9 cellular contexts compared by ENCODE assay signal in genomic region chr17:52106638-52107261, GRCh38. TPM values are rescaled to one million over a fixed set of nuclear protein-coding genes. Genes with fewer than 3 reads are reported as not detected.
DNase-seq lines count a peak whose midpoint lies in the region; ATAC-seq and TF ChIP-seq lines count a peak whose summit lies in the region.
"Had no signal": no experiment of that assay in that cellular context is flagged by ENCODE, and none has a peak within 500 bp of the region (broad histone marks: within the 10 kb centered on the region; RNA-seq: fewer than 3 reads in every experiment).

No MANE protein-coding gene starts in this region.

- CTCF ChIA-PET in Calu3 (lab: Charles Lee), result interaction anchor here (0.9 to 2.9 kb wide), 11 partner anchors 8 to 521 kb away, joined by 3 to 37 read pairs (median 4); no protein-coding TSS in a partner anchor

- no peak overlapping the region for H3K4me3 Mint-ChIP-seq in Calu3 (ENCODE audit: low read depth, unreplicated experiment)
- H3K4me3 Mint-ChIP-seq: activated B cell treated with CpG ODN at 0.5 μM for 24 hours had no signal

- H3K4me1 Mint-ChIP-seq in Calu3 (ENCODE audit: low read depth, unreplicated experiment), result no peaks in the 10 kb centered on the region
- H3K4me1 Mint-ChIP-seq: activated B cell treated with CpG ODN at 0.5 μM for 24 hours had no signal

- H3K9me3 Mint-ChIP-seq in Calu3 (ENCODE audit: low read depth, unreplicated experiment), result no peaks in the 10 kb centered on the region

- DNase-seq in Calu3, result peak; percentile 71
- peak; percentile 14 for DNase-seq in NCI-H2081 treated with DMSO at 0.1 percent for 48 hours (lab: John Stamatoyannopoulos, UW)
- peak; percentile 41 to 52 for DNase-seq in activated CD4-positive, alpha-beta T cell treated with anti-CD3 and anti-CD28 coated beads, Interleukin-2, amount 50 U/mL, for 48 hours
- DNase-seq in foreskin melanocyte, result peak; percentile 22
- DNase-seq in renal cortical epithelial cell (ENCODE audit: low read depth), result peak; percentile 46
- DNase-seq: activated B cell treated with CpG ODN at 0.5 μM for 24 hours had no signal

- BruUV-seq in Calu3 (replicated peaks; lab: Mats Ljungman, UMichigan), result no TSS peak

- H3K27ac Mint-ChIP-seq in Calu3 (ENCODE audit: unreplicated experiment), result no peak overlapping the region
- H3K27ac Mint-ChIP-seq: activated B cell treated with CpG ODN at 0.5 μM for 24 hours had no signal

- ATAC-seq in GM21367 (IDR thresholded peaks at IDR 0.05; ENCODE audit: unreplicated experiment) (peak; percentile 53), HG03460 (IDR thresholded peaks at IDR 0.05; ENCODE audit: unreplicated experiment) (no peak), GM21825 (IDR thresholded peaks at IDR 0.05; ENCODE audit: unreplicated experiment) (no peak)

- intact Hi-C loops in Calu3 (cut with micrococcal nuclease; ENCODE audit: unreplicated experiment), result loop anchor here (1.0 to 5.0 kb wide), 5 partner anchors 38 to 519 kb away; no protein-coding TSS in a partner anchor

- TF ChIP-seq CTCF in Calu3 (IDR thresholded peaks at IDR 0.05; ENCODE audit: unreplicated experiment), result peak; percentile 95

- H3K36me3 Mint-ChIP-seq in Calu3 (ENCODE audit: insufficient read depth, unreplicated experiment), result no peaks in the 10 kb centered on the region

- H3K27me3 Mint-ChIP-seq in Calu3 (ENCODE audit: unreplicated experiment), result no peaks in the 10 kb centered on the region
- H3K27me3 Mint-ChIP-seq: activated B cell treated with CpG ODN at 0.5 μM for 24 hours had no signal

RNA-seq across cellular contexts. Expression of gene CA10, which starts 51.8 kb away (rescaled TPM):
- not detected in 2 replicates for total RNA-seq in Calu3 (2022)
- not detected in 2 replicates for total RNA-seq in renal cortical epithelial cell
- total RNA-seq: activated B cell treated with CpG ODN at 0.5 μM for 24 hours had no signal

Comparison
In these comparisons a context has a peak if more than half of its experiments do, and no peak if none do; other contexts are left out.
1. DNase-seq: peak in every context shown above with its lines; median percentile 71 in Calu3; 46 in activated CD4-positive, alpha-beta T cell treated with anti-CD3 and anti-CD28 coated beads, Interleukin-2, amount 50 U/mL, for 48 hours; 46 in renal cortical epithelial cell; 22 in foreskin melanocyte; 14 in NCI-H2081 treated with DMSO at 0.1 percent for 48 hours.